In the genomic region with DNA sequence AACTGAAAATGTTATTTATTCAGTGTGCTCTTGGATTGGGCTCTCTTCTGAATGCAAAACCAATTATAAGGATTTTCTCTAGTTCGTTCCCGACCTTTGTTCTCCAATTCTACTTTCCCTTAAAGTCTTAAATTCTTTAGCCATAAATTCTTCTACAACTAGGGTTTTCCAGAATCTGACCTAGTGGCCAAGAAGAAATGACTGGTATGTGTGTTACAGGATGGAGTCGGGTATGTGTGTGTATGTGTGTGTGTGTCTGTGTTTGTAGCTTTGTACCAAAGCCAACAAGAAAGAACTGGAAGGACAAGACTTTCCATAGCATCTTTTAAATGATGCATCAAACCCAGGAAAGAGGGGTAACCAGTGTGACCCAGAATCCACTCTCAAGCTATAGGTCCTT, we compare ENCODE assay signal across 1 cellular context.
TF ChIP-seq lines count a peak whose summit lies in the region.

No MANE protein-coding gene starts in this region.

TF ChIP-seq in SK-N-SH, 30 proteins besides CTCF, POLR2A, EP300 and RAD21 (continued from another document):
- TF ChIP-seq RXRA (IDR thresholded peaks at IDR 0.05; ENCODE audit: borderline replicate concordance, low read depth) (no peak; the same call in none of the 2 replicates), GATA2 (CRISPR knock-in tag; IDR thresholded peaks at IDR 0.05) (no peak), ZBTB33 (IDR thresholded peaks at IDR 0.05; ENCODE audit: borderline replicate concordance, low read depth) (no peak), CHD2 (IDR thresholded peaks at IDR 0.05; ENCODE audit: low read length, partially characterized antibody) (no peak), FOSL2 (IDR thresholded peaks at IDR 0.05; ENCODE audit: borderline replicate concordance, low read depth) (no peak; the same call in 1 of the 2 replicates), RCOR1 (IDR thresholded peaks at IDR 0.05; ENCODE audit: low read length) (no peak), NRF1 (IDR thresholded peaks at IDR 0.05; ENCODE audit: low read depth, low read length) (no peak), EZH2phosphoT487 (IDR thresholded peaks at IDR 0.05; ENCODE audit: borderline replicate concordance, low read depth) (no peak), POLR2AphosphoS5 (IDR thresholded peaks at IDR 0.05; ENCODE audit: low read depth, low read length) (no peak; the same call in 1 of the 2 replicates), ELF1 (IDR thresholded peaks at IDR 0.05) (no peak)
- TF ChIP-seq, protein P1, sequence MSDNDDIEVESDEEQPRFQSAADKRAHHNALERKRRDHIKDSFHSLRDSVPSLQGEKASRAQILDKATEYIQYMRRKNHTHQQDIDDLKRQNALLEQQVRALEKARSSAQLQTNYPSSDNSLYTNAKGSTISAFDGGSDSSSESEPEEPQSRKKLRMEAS (IDR thresholded peaks at IDR 0.05; ENCODE audit: low read depth), result no peak
